In the genomic region with DNA sequence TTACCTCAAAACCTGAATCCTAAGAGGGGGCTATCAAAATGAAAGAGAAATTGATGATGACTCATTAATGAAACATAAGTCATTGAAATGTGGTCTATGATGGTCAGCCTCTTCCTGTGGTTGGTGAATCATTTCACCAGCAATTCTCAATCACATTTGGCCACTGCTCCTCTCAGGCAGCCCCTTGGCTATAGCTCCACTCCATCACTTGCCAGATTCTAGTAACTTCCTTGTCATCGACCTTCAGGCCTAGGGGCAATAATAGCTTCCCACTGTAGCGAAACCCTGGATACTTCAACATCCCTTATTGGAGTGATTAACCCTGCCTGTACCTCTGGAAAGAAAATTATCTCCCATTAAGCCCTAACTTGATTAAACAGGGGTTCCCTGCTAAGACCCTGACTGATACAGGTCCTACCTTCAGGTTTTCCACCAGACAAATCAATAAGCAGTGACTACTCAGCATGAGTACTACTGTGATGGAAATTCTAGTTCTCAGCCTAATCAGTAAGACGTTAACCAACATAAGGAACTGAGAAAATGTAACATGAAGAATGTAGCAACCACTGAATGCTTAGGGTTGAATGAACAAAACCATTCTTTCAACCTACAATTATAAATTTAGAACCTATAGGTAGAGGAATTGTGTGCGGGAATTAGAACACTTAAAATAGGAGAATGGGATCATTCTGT, we compare ENCODE assay signal across 1 cellular context.
A peak's percentile ranks its signal among the peaks of the same experiment; 100 is the strongest.
TF ChIP-seq lines count a peak whose summit lies in the region.

No MANE protein-coding gene starts in this region.

TF ChIP-seq in GM12878, 131 proteins besides CTCF, POLR2A, EP300 and RAD21 (continued from another document):
- TF ChIP-seq, protein P1, sequence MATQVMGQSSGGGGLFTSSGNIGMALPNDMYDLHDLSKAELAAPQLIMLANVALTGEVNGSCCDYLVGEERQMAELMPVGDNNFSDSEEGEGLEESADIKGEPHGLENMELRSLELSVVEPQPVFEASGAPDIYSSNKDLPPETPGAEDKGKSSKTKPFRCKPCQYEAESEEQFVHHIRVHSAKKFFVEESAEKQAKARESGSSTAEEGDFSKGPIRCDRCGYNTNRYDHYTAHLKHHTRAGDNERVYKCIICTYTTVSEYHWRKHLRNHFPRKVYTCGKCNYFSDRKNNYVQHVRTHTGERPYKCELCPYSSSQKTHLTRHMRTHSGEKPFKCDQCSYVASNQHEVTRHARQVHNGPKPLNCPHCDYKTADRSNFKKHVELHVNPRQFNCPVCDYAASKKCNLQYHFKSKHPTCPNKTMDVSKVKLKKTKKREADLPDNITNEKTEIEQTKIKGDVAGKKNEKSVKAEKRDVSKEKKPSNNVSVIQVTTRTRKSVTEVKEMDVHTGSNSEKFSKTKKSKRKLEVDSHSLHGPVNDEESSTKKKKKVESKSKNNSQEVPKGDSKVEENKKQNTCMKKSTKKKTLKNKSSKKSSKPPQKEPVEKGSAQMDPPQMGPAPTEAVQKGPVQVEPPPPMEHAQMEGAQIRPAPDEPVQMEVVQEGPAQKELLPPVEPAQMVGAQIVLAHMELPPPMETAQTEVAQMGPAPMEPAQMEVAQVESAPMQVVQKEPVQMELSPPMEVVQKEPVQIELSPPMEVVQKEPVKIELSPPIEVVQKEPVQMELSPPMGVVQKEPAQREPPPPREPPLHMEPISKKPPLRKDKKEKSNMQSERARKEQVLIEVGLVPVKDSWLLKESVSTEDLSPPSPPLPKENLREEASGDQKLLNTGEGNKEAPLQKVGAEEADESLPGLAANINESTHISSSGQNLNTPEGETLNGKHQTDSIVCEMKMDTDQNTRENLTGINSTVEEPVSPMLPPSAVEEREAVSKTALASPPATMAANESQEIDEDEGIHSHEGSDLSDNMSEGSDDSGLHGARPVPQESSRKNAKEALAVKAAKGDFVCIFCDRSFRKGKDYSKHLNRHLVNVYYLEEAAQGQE (IDR thresholded peaks at IDR 0.05; ENCODE audit: low read depth, low read length), result no peak
- TF ChIP-seq SRF (IDR thresholded peaks at IDR 0.05; ENCODE audit: low read depth in 2 of 2, low read length in 2 of 2) (0 out of 4 replicates have a peak, but pooled peaks of 1 of the 2 experiments have one; percentile 59), RELA (IDR thresholded peaks at IDR 0.05; ENCODE audit: borderline replicate concordance, partially characterized antibody) (no peak), BMI1 (IDR thresholded peaks at IDR 0.05; ENCODE audit: borderline replicate concordance) (no peak; the same call in 1 of the 2 replicates), HDAC2 (IDR thresholded peaks at IDR 0.05) (no peak)
- TF ChIP-seq, protein P2, sequence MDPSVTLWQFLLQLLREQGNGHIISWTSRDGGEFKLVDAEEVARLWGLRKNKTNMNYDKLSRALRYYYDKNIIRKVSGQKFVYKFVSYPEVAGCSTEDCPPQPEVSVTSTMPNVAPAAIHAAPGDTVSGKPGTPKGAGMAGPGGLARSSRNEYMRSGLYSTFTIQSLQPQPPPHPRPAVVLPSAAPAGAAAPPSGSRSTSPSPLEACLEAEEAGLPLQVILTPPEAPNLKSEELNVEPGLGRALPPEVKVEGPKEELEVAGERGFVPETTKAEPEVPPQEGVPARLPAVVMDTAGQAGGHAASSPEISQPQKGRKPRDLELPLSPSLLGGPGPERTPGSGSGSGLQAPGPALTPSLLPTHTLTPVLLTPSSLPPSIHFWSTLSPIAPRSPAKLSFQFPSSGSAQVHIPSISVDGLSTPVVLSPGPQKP (IDR thresholded peaks at IDR 0.05; ENCODE audit: low read depth, low read length), result no peak
